ENCODE assay signal across 8 cellular contexts in genomic region chr7:128410092-128410665, GRCh38. TPM values are rescaled to one million over a fixed set of nuclear protein-coding genes. Genes with fewer than 3 reads are reported as not detected.
A peak's percentile ranks its signal among the peaks of the same experiment; 100 is the strongest.
DNase-seq lines count a peak whose midpoint lies in the region; ATAC-seq and TF ChIP-seq lines count a peak whose summit lies in the region.

No MANE protein-coding gene starts in this region.

- H3K9ac ChIP-seq in colonic mucosa (ENCODE audit: low read depth in 2 of 2, low read length in 2 of 2): peak overlapping the region; percentile 80 to 92

- no peaks in the 10 kb centered on the region for H3K36me3 ChIP-seq in colonic mucosa
- H3K36me3 ChIP-seq in right lobe of liver: no peaks in the 10 kb centered on the region

- H3K9me3 ChIP-seq in colonic mucosa (no peaks in the 10 kb centered on the region), right lobe of liver (no peaks in the 10 kb centered on the region)

- ATAC-seq in right lobe of liver: peak; percentile 39 to 54 (median 39)

- TF ChIP-seq POLR2A in right lobe of liver (IDR thresholded peaks at IDR 0.05): no peak

- DNase-seq in GM03348 (ENCODE audit: low spot score) (peak; percentile 82), HCEC 1CT (peak; percentile 65), NAMALWA (ENCODE audit: low spot score) (peak; percentile 75), colonic mucosa (no peak), right lobe of liver (peak in 2 of 3 donors; percentile 48 to 68), medulla oblongata (ENCODE audit: extremely low spot score) (no peak)
- DNase-seq in stimulated activated CD4-positive, alpha-beta T cell treated with anti-CD3 and anti-CD28 coated beads, TNF-alpha, amount 100 ng/mL, for 48 hours (ENCODE audit: low read depth in 3 of 3): peak in 2 of 3 donors; percentile 34 to 54

- H3K4me1 ChIP-seq in colonic mucosa (peaks cover 4% of the 10 kb centered on the region), right lobe of liver (peaks cover 0 to 4% (median 0%) of the 10 kb centered on the region in 4 donors)

- H3K4me3 ChIP-seq in colonic mucosa: peak overlapping the region; percentile 61
- peak overlapping the region; percentile 55 to 65 (median 60) for H3K4me3 ChIP-seq in right lobe of liver

- no peak for TF ChIP-seq CTCF in VCaP (conservative IDR thresholded peaks at IDR 0.05)
- no peak for TF ChIP-seq CTCF in colonic mucosa (IDR thresholded peaks at IDR 0.05)
- no peak for TF ChIP-seq CTCF in right lobe of liver (IDR thresholded peaks at IDR 0.05)

- no peaks in the 10 kb centered on the region for H3K27me3 ChIP-seq in colonic mucosa
- H3K27me3 ChIP-seq in right lobe of liver: no peaks in the 10 kb centered on the region

- intact Hi-C loops in colonic mucosa (cut with DNase I) (no loop called here), right lobe of liver (cut with DNase I) (no loop called here)

- peak overlapping the region; percentile 86 for H3K27ac ChIP-seq in VCaP
- peak overlapping the region; percentile 84 for H3K27ac ChIP-seq in colonic mucosa
- H3K27ac ChIP-seq in right lobe of liver: peak overlapping the region; percentile 38 to 70 (median 43)

- under 1% methylated on average over 17 of the region's 31 CpGs for WGBS in right lobe of liver (ENCODE audit: insufficient coverage, low coverage, low lambda C conversion rate, missing lambda C conversion rate)

RNA-seq across cellular contexts. Expression of gene IMPDH1, which starts 0.4 kb away (rescaled TPM):
- total RNA-seq in colonic mucosa (10 to 100 TPM; 37.5 to 50.0 TPM), right lobe of liver (1 to 10 TPM; 3.0 to 9.8 (median 5.5) TPM)

RNA-seq across cellular contexts. Expression of gene HILPDA, which starts 45.5 kb away (rescaled TPM):
- total RNA-seq in colonic mucosa (10 to 100 TPM; 12.1 to 31.4 TPM), right lobe of liver (10 to 100 TPM in 1 of 6 experiments, 1 to 10 TPM in 5; 1.8 to 60.6 (median 3.6) TPM)

RNA-seq across cellular contexts. Expression of gene PRRT4, which starts 48.7 kb away (rescaled TPM):
- total RNA-seq in colonic mucosa (under 1 TPM in 1 of 2 donors, not detected in 1; 0.24 TPM), right lobe of liver (under 1 TPM in 4 of 6 experiments, not detected in 2; 0.11 to 0.32 (median 0.18) TPM)

Comparison
In these comparisons a context has a peak if more than half of its experiments do, and no peak if none do; other contexts are left out.
1. DNase-seq: peak in GM03348 (single experiment), HCEC 1CT (single experiment), NAMALWA (single experiment), right lobe of liver (2 of 3) and stimulated activated CD4-positive, alpha-beta T cell treated with anti-CD3 and anti-CD28 coated beads, TNF-alpha, amount 100 ng/mL, for 48 hours (2 of 3); none in colonic mucosa (single experiment) and medulla oblongata (single experiment).
2. Peak in every context shown above with its lines, with median percentiles within 50 percentile points of each other: H3K27ac ChIP-seq.